Comparison of ENCODE assay signal across 9 cellular contexts in genomic region chr1:231636157-231636556, GRCh38. TPM values are rescaled to one million over a fixed set of nuclear protein-coding genes. Genes with fewer than 3 reads are reported as not detected.
DNase-seq lines count a peak whose midpoint lies in the region; ATAC-seq and TF ChIP-seq lines count a peak whose summit lies in the region.
"Had no signal": no experiment of that assay in that cellular context is flagged by ENCODE, and none has a peak within 500 bp of the region (broad histone marks: within the 10 kb centered on the region; RNA-seq: fewer than 3 reads in every experiment).

No MANE protein-coding gene starts in this region.

- H2AK5ac ChIP-seq in neuronal stem cell (ENCODE audit: low read depth, low read length), result no peak overlapping the region

- H3K14ac ChIP-seq in neuronal stem cell (ENCODE audit: low read length), result no peak overlapping the region

- peak overlapping the region; percentile 18 for H3K4me2 ChIP-seq in osteoblast (ENCODE audit: insufficient read depth, low read length)
- H3K4me2 ChIP-seq in neuronal stem cell (ENCODE audit: insufficient read depth, low read length, poor library complexity, severe bottlenecking), result no peak overlapping the region
- H3K4me2 ChIP-seq: neural progenitor cell had no signal

- peaks cover 4% of the 10 kb centered on the region for H4K20me1 ChIP-seq in osteoblast (ENCODE audit: insufficient read depth, low read length)

- intact Hi-C loops in sigmoid colon (cut with DNase I), result no loop called here

- H3K9ac ChIP-seq in neuronal stem cell (ENCODE audit: low read depth, low read length, poor library complexity), result no peak overlapping the region
- H3K9ac ChIP-seq: neural progenitor cell had no signal

- H2BK15ac ChIP-seq in neuronal stem cell (ENCODE audit: low read length), result no peak overlapping the region

- H3K4me3 ChIP-seq in fibroblast of pulmonary artery (replicated peaks; ENCODE audit: low read depth, low read length) (no peak overlapping the region), osteoblast (ENCODE audit: insufficient read depth, low read length) (no peak overlapping the region), neuronal stem cell (ENCODE audit: low read length in 2 of 2) (no peak overlapping the region), sigmoid colon (no peak overlapping the region)
- H3K4me3 ChIP-seq: neural progenitor cell had no signal

- no peaks in the 10 kb centered on the region for H3K79me2 ChIP-seq in osteoblast (ENCODE audit: insufficient read depth, low read length)

- H3K27ac ChIP-seq in osteoblast (ENCODE audit: low read depth, low read length) (no peak overlapping the region), neuronal stem cell (replicated peaks; ENCODE audit: low read length) (no peak overlapping the region), sigmoid colon (no peak overlapping the region)
- H3K27ac ChIP-seq: neural progenitor cell had no signal

- H2BK120ac ChIP-seq in neuronal stem cell (ENCODE audit: low read depth, low read length), result no peak overlapping the region

- TF ChIP-seq POLR2A in sigmoid colon (IDR thresholded peaks at IDR 0.05), result no peak

- no peak overlapping the region for H4K8ac ChIP-seq in neuronal stem cell (ENCODE audit: low read depth, low read length)

- no CpG with 5 or more reads among the region's 4 CpGs for WGBS in neuronal stem cell (ENCODE audit: extremely low coverage in 2 of 2, insufficient read length in 2 of 2, insufficient replicate concordance in 1 of 2), 2 donors
- WGBS in sigmoid colon, 2 donors, result 80 to 85% methylated on average over 4 of the region's 4 CpGs

- no peak overlapping the region for H3K23ac ChIP-seq in neuronal stem cell (ENCODE audit: low read depth, low read length, poor library complexity)

- in situ Hi-C loops in SK-MEL-5 (cut with HindIII; ENCODE audit: low pct_unique_long_range_greater_than_20kb, low sequenced_read_pairs), result no loop called here

- H3K4me1 ChIP-seq in osteoblast (ENCODE audit: insufficient read depth, low read length) (peaks cover 6% of the 10 kb centered on the region), neuronal stem cell (ENCODE audit: control insufficient read depth in 2 of 2, insufficient read depth in 1 of 2, low read depth in 1 of 2, low read length in 2 of 2) (no peaks in the 10 kb centered on the region), sigmoid colon (no peaks in the 10 kb centered on the region)
- H3K4me1 ChIP-seq: neural progenitor cell had no signal

- no peak overlapping the region for H4K91ac ChIP-seq in neuronal stem cell (ENCODE audit: low read depth, low read length, poor library complexity)

- H3K36me3 ChIP-seq in osteoblast (ENCODE audit: insufficient read depth, low read length) (no peaks in the 10 kb centered on the region), neuronal stem cell (replicated peaks in 1 of 2; ENCODE audit: control insufficient read depth in 2 of 2, insufficient read depth in 2 of 2, low read length in 2 of 2) (no peaks in the 10 kb centered on the region), sigmoid colon (no peaks in the 10 kb centered on the region)
- H3K36me3 ChIP-seq: neural progenitor cell had no signal

- no peak overlapping the region for H3K4ac ChIP-seq in neuronal stem cell (ENCODE audit: low read length)

- no peak overlapping the region for H3K18ac ChIP-seq in neuronal stem cell (ENCODE audit: low read length)

- TF ChIP-seq CTCF in fibroblast of pulmonary artery (IDR thresholded peaks at IDR 0.05; ENCODE audit: low read length, missing control alignments) (no peak), osteoblast (IDR thresholded peaks at IDR 0.05; ENCODE audit: extremely low read depth, low read depth, low read length) (no peak), sigmoid colon (IDR thresholded peaks at IDR 0.05) (no peak)

- no peaks in the 10 kb centered on the region for H3K79me1 ChIP-seq in neuronal stem cell (ENCODE audit: low read depth, low read length)

- no peak overlapping the region for H2BK5ac ChIP-seq in neuronal stem cell (ENCODE audit: low read length)

- H2BK12ac ChIP-seq in neuronal stem cell (ENCODE audit: low read length), result no peak overlapping the region

- H3K9me3 ChIP-seq in osteoblast (ENCODE audit: low read depth, low read length) (no peaks in the 10 kb centered on the region), neuronal stem cell (replicated peaks in 1 of 2; ENCODE audit: control insufficient read depth in 2 of 2, insufficient read depth in 1 of 2, low read depth in 1 of 2, low read length in 2 of 2) (peaks cover 2 to 3% of the 10 kb centered on the region in 2 donors), sigmoid colon (no peaks in the 10 kb centered on the region)

- H3K27me3 ChIP-seq in osteoblast (ENCODE audit: insufficient read depth, low read length) (no peaks in the 10 kb centered on the region), neuronal stem cell (ENCODE audit: control insufficient read depth in 3 of 3, insufficient read depth in 3 of 3, low read depth in 1 of 3, low read length in 3 of 3) (no peaks in the 10 kb centered on the region), sigmoid colon (no peaks in the 10 kb centered on the region)
- H3K27me3 ChIP-seq: neural progenitor cell had no signal

- ATAC-seq in HG02759 (IDR thresholded peaks at IDR 0.05; ENCODE audit: unreplicated experiment), result no peak

- no peak for TF ChIP-seq EP300 in sigmoid colon (IDR thresholded peaks at IDR 0.05)

- peak; percentile 85 for DNase-seq in ELR (ENCODE audit: low read depth)
- peak; percentile 41 for DNase-seq in SK-MEL-5 (ENCODE audit: low read depth, low spot score)
- peak; percentile 44 for DNase-seq in fibroblast of pulmonary artery (ENCODE audit: low read depth)
- DNase-seq in osteoblast (ENCODE audit: insufficient read length, low spot score, missing footprints), result peak; percentile 93
- no peak for DNase-seq in neuronal stem cell (ENCODE audit: low spot score)
- DNase-seq in NCI-H187 (lab: John Stamatoyannopoulos, UW), result no peak
- DNase-seq in sigmoid colon, result no peak

- H2AFZ ChIP-seq in osteoblast (ENCODE audit: low read length) (peak overlapping the region; percentile 2), neuronal stem cell (ENCODE audit: low read length) (no peak overlapping the region)
- H2AFZ ChIP-seq: neural progenitor cell had no signal

RNA-seq across cellular contexts. Expression of gene DISC1, which starts 9.6 kb away (rescaled TPM):
- 4.8 and 5.4 TPM in 2 replicates for total RNA-seq in SK-MEL-5 (2014; rRNA removed; shearing (Covaris generic))
- 2.3 and 4.2 TPM in 2 replicates for polyA plus RNA-seq in SK-MEL-5 (2015; cell fraction: cytosol; rRNA removed)
- polyA plus RNA-seq in SK-MEL-5 (2015; cell fraction: nucleus; rRNA removed), result 3.9 and 7.5 TPM in 2 replicates
- total RNA-seq in osteoblast, result 10.3 and 11.9 TPM in 2 replicates
- 0.57 TPM for polyA plus RNA-seq in neuronal stem cell (2013, experiment 1 of 2)
- polyA plus RNA-seq in neuronal stem cell (2013, experiment 2 of 2), result 0.71 TPM
- total RNA-seq in sigmoid colon, result 10 to 100 TPM in 1 of 4 donors, 1 to 10 TPM in 3; 5.8 to 14.1 (median 8.1) TPM
- polyA plus RNA-seq in sigmoid colon, result 1 to 10 TPM; 1.2 to 2.7 (median 2.1) TPM

Comparison
In these comparisons a context has a peak if more than half of its experiments do, and no peak if none do; other contexts are left out.
1. DNase-seq: peak in ELR (single experiment), SK-MEL-5 (single experiment), fibroblast of pulmonary artery (single experiment) and osteoblast (single experiment); none in neuronal stem cell (single experiment), NCI-H187 (0 of 2) and sigmoid colon (single experiment).